12 cellular contexts compared by ENCODE assay signal in the genomic region with DNA sequence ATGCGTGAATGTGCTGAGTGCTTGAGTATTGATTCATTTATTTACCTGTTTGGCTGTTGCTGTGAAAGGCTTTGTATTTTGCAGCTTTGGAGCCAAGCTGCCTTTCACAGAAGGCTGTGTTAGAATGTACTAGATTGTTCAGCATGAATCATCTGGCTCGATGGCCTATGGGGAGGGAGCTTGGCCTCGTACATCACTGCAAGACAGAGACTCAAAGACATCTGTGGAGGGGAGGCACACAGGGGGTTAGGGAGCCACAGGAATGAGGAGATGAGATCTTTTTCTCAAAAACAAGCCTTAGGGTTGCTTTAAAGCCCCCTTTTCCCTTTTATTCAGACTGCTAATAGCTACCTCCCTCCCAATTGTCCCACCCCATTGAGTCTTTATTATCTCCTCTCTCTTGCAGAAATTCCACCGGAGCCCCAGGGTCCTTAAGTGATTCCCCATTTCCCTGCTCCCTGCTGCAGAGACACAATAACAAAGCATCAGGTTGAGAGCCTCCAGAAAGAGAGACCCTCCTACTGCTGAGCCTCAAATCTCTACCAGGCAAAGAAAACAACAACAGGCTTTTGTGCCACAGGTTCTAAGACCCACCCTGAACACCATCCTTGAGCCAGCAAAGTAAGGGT.
A peak's percentile ranks its signal among the peaks of the same experiment; 100 is the strongest.
DNase-seq lines count a peak whose midpoint lies in the region; ATAC-seq lines count a peak whose summit lies in the region.
"Had no signal": no experiment of that assay in that cellular context is flagged by ENCODE, and none has a peak within 500 bp of the region (broad histone marks: within the 10 kb centered on the region; RNA-seq: fewer than 3 reads in every experiment).

No MANE protein-coding gene starts in this region.

- ATAC-seq in GM21529 (IDR thresholded peaks at IDR 0.05; ENCODE audit: unreplicated experiment) (no peak), GM18873 (IDR thresholded peaks at IDR 0.05; ENCODE audit: low FRiP score, unreplicated experiment) (no peak)
- ATAC-seq: activated CD8-positive, alpha-beta memory T cell treated with anti-CD3 and anti-CD28 coated beads, Interleukin-2, amount 10 ng/mL, durations not matched to agents 7 days and 5 days had no signal

- no peak overlapping the region for H3K4me3 ChIP-seq in skeletal muscle cell (ENCODE audit: low read depth, low read length)

- DNase-seq in M059J (ENCODE audit: low read depth) (peak; percentile 59), astrocyte of the hippocampus (ENCODE audit: low read depth, low spot score) (peak; percentile 86), iPS DF 19.7 (ENCODE audit: low read depth, low spot score) (peak; percentile 5), skeletal muscle cell (ENCODE audit: low read depth) (peak; percentile 50)
- no peak for DNase-seq in stimulated activated CD4-positive, alpha-beta T cell treated with anti-CD3 and anti-CD28 coated beads, Interleukin-12 subunit alpha, Interleukin-12 subunit beta, amount 100 ng/mL, for 4 hours
- DNase-seq: activated CD8-positive, alpha-beta memory T cell treated with anti-CD3 and anti-CD28 coated beads, Interleukin-2, amount 10 ng/mL, durations not matched to agents 7 days and 5 days; immature natural killer cell; NCI-H1930; nephron progenitor cell; RPMI8226 had no signal
